ENCODE assay signal across 31 cellular contexts in genomic region chr3:70876154-70876553, GRCh38.
"Had no signal": no experiment of that assay in that cellular context is flagged by ENCODE, and none has a peak within 500 bp of the region (broad histone marks: within the 10 kb centered on the region; RNA-seq: fewer than 3 reads in every experiment).

No MANE protein-coding gene starts in this region.

- H3K4me3 ChIP-seq: pancreas, psoas muscle, skin epidermis, smooth muscle cell, spleen, suprapubic skin, testis, tibial artery, transverse colon, upper lobe of right lung, uterus had no signal

- H3K27me3 Mint-ChIP-seq: progenitor cell of endocrine pancreas, type B pancreatic cell had no signal

- ATAC-seq: naive thymus-derived CD8-positive, alpha-beta T cell; natural killer cell treated with Interleukin-12 subunit alpha and Interleukin-12 subunit beta and Interleukin-15 and Interleukin-18, amount 100 ng/mL, for 72 hours; pancreas; psoas muscle; right cardiac atrium; sciatic nerve; stimulated activated memory B cell treated with anti-CD40 and anti-IgM and Interleukin-4, amounts not matched to agents 10 μg/mL and 1 μg/mL and 100 μg/mL, for 72 hours; stimulated activated naive CD8-positive, alpha-beta T cell treated with anti-CD3 and anti-CD28 coated beads, Interleukin-15, amount 100 ng/mL, for 72 hours; stimulated activated naive CD8-positive, alpha-beta T cell treated with anti-CD3 and anti-CD28 coated beads, Interleukin-15, Interleukin-2, amounts not matched to agents 100 U/mL and 50 U/mL, for 24 hours; upper lobe of right lung had no signal

- H3K4me3 Mint-ChIP-seq: naive thymus-derived CD8-positive, alpha-beta T cell; natural killer cell treated with Interleukin-12 subunit alpha and Interleukin-12 subunit beta and Interleukin-15 and Interleukin-18, amount 100 ng/mL, for 72 hours; nephron progenitor cell; neural crest cell; stimulated activated memory B cell treated with anti-CD40 and anti-IgM and Interleukin-4, amounts not matched to agents 10 μg/mL and 1 μg/mL and 100 μg/mL, for 72 hours; stimulated activated naive CD8-positive, alpha-beta T cell treated with anti-CD3 and anti-CD28 coated beads, Interleukin-15, amount 100 ng/mL, for 72 hours; type B pancreatic cell had no signal

- H3K4me2 ChIP-seq: smooth muscle cell had no signal

- DNase-seq: naive thymus-derived CD8-positive, alpha-beta T cell; nephron progenitor cell; nucleus accumbens; pancreas; psoas muscle; right cardiac atrium; spleen; stimulated activated CD4-positive, alpha-beta T cell treated with anti-CD3 and anti-CD28 coated beads, Interleukin-12 subunit alpha, Interleukin-12 subunit beta, amount 100 ng/mL, for 4 hours; stimulated activated CD4-positive, alpha-beta T cell treated with anti-CD3 and anti-CD28 coated beads, Interleukin-1b, Interleukin-23, amount 100 ng/mL, for 48 hours; stimulated activated CD4-positive, alpha-beta T cell treated with anti-CD3 and anti-CD28 coated beads, Interleukin-4, amount 100 ng/mL, for 1 hour; stimulated activated CD4-positive, alpha-beta T cell treated with anti-CD3 and anti-CD28 coated beads, Interleukin-4, amount 100 ng/mL, for 4 hours; stimulated activated CD8-positive, alpha-beta memory T cell treated with anti-CD3 and anti-CD28 coated beads, Interleukin-4, amount 100 ng/mL, for 48 hours; stimulated activated naive CD4-positive, alpha-beta T cell; stimulated activated naive CD8-positive, alpha-beta T cell treated with anti-CD3 and anti-CD28 coated beads, Interleukin-15, amount 100 ng/mL, for 72 hours; stimulated activated naive CD8-positive, alpha-beta T cell treated with anti-CD3 and anti-CD28 coated beads, Interleukin-15, Interleukin-2, amounts not matched to agents 100 U/mL and 50 U/mL, for 24 hours; substantia nigra; testis; tibial artery; transverse colon; upper lobe of right lung; uterus had no signal

- H3K4me1 ChIP-seq: pancreas, psoas muscle, spleen, suprapubic skin, testis, tibial artery, transverse colon, upper lobe of right lung, uterus had no signal

- H3K27me3 ChIP-seq: neutrophil, pancreas, spleen, suprapubic skin, testis, tibial artery, transverse colon, upper lobe of right lung, uterus had no signal

- H3K27ac Mint-ChIP-seq: naive thymus-derived CD8-positive, alpha-beta T cell; natural killer cell treated with Interleukin-12 subunit alpha and Interleukin-12 subunit beta and Interleukin-15 and Interleukin-18, amount 100 ng/mL, for 72 hours; nephron progenitor cell; progenitor cell of endocrine pancreas; stimulated activated memory B cell treated with anti-CD40 and anti-IgM and Interleukin-4, amounts not matched to agents 10 μg/mL and 1 μg/mL and 100 μg/mL, for 72 hours; stimulated activated naive CD8-positive, alpha-beta T cell treated with anti-CD3 and anti-CD28 coated beads, Interleukin-15, amount 100 ng/mL, for 72 hours; type B pancreatic cell had no signal

- H3K27ac ChIP-seq: neutrophil, pancreas, psoas muscle, skin epidermis, spleen, suprapubic skin, testis, tibial artery, transverse colon, upper lobe of right lung, uterus had no signal

- H3K36me3 ChIP-seq: neutrophil, pancreas, spleen, suprapubic skin, tibial artery, transverse colon, upper lobe of right lung, uterus had no signal

- FAIRE-seq: pancreas had no signal

- H3K4me1 Mint-ChIP-seq: naive thymus-derived CD8-positive, alpha-beta T cell; neural crest cell; stimulated activated memory B cell treated with anti-CD40 and anti-IgM and Interleukin-4, amounts not matched to agents 10 μg/mL and 1 μg/mL and 100 μg/mL, for 72 hours; stimulated activated naive CD8-positive, alpha-beta T cell treated with anti-CD3 and anti-CD28 coated beads, Interleukin-15, amount 100 ng/mL, for 72 hours had no signal

- H3K36me3 Mint-ChIP-seq: stimulated activated memory B cell treated with anti-CD40 and anti-IgM and Interleukin-4, amounts not matched to agents 10 μg/mL and 1 μg/mL and 100 μg/mL, for 72 hours; type B pancreatic cell had no signal

- H3K9me3 ChIP-seq: neutrophil, pancreas, psoas muscle, testis, tibial artery, transverse colon, uterus had no signal
